ENCODE assay signal across 8 cellular contexts in the genomic region with DNA sequence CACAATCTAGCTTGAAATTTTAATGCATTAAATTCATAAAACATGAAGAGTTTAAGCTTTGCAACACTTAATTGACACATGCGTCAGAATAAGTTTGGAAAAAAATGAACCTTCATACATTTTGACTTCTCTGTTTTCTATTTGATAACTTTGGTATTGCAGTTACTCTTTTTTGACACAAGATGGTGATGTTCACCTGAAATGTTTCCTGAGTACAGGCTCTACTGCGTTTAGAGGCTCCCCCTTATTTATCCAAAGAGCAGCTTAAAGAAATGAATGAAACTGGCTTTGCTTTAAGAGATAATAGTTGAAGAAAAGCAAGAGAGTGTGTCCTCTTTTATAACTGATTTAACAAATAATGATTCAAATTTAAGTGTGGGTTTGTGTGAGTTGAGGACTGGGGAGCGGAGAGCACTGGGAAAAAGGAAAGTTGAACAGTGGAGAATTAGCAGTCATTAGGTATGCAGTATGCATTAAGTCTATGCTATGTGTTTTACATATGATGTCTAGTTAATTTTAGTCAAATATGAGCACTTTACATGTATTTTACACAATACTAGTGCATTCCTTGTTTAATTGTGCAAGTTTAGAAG.
DNase-seq lines count a peak whose midpoint lies in the region; ATAC-seq and TF ChIP-seq lines count a peak whose summit lies in the region.

No MANE protein-coding gene starts in this region.

- TF ChIP-seq CTCF in H9 (conservative IDR thresholded peaks at IDR 0.05) (peak; percentile 86), NB4 (IDR thresholded peaks at IDR 0.05; ENCODE audit: low read depth, low read length) (peak; percentile 43), MCF 10A (IDR thresholded peaks at IDR 0.05; ENCODE audit: unreplicated experiment) (peak; percentile 58), kidney epithelial cell (IDR thresholded peaks at IDR 0.05; ENCODE audit: insufficient read depth, low read length, poor library complexity, severe bottlenecking) (peak; percentile 52)

- no peak overlapping the region for H3K4me2 ChIP-seq in H9 (ENCODE audit: insufficient read depth, insufficient read length, low read length)

- WGBS in H9 (ENCODE audit: extremely low coverage, insufficient read length, low lambda C conversion rate): no CpG with 5 or more reads among the region's 3 CpGs
- 44 to 48% methylated on average over 3 of the region's 3 CpGs for WGBS in aorta, 2 donors

- no TSS peak for BruUV-seq in MCF 10A (replicated peaks; lab: Mats Ljungman, UMichigan)

- H3K27ac ChIP-seq in H9 (ENCODE audit: insufficient read length, low read depth, low read length) (no peak overlapping the region), aorta (ENCODE audit: low read depth in 1 of 2, low read length in 2 of 2) (no peak overlapping the region)

- H3K4me1 Mint-ChIP-seq in H9: peaks cover 10 to 12% of the 10 kb centered on the region in 2 experiments
- H3K4me1 Mint-ChIP-seq in MCF 10A (ENCODE audit: insufficient read depth, unreplicated experiment): peaks cover 5% of the 10 kb centered on the region

- H3K4me3 ChIP-seq in NB4 (ENCODE audit: low read depth, low read length) (no peak overlapping the region), kidney epithelial cell (ENCODE audit: low read depth, low read length) (no peak overlapping the region), aorta (ENCODE audit: low read length in 2 of 2) (no peak overlapping the region)

- no peaks in the 10 kb centered on the region; a peak in 1 of 5 replicates for H3K9me3 Mint-ChIP-seq in H9
- no peaks in the 10 kb centered on the region for H3K9me3 Mint-ChIP-seq in MCF 10A (ENCODE audit: unreplicated experiment)

- H3K79me2 ChIP-seq in H9 (ENCODE audit: insufficient read depth, low read length): no peaks in the 10 kb centered on the region

- H3K9me3 ChIP-seq in H9 (ENCODE audit: control insufficient read depth, low read depth, low read length) (no peaks in the 10 kb centered on the region), aorta (ENCODE audit: control insufficient read depth, low read length) (no peaks in the 10 kb centered on the region)

- H3K18ac ChIP-seq in H9 (ENCODE audit: insufficient read length, low read depth, low read length): no peak overlapping the region

- no peak overlapping the region for H3K14ac ChIP-seq in H9 (ENCODE audit: insufficient read depth, low read length)

- no peak overlapping the region for H4K5ac ChIP-seq in H9 (ENCODE audit: insufficient read length, low read depth, low read length)

- H3K27me3 Mint-ChIP-seq in H9 (ENCODE audit: low read depth): no peaks in the 10 kb centered on the region
- no peaks in the 10 kb centered on the region for H3K27me3 Mint-ChIP-seq in MCF 10A (ENCODE audit: insufficient read depth, unreplicated experiment)

- H3K4ac ChIP-seq in H9 (ENCODE audit: low read depth, low read length): no peak overlapping the region

- H2BK15ac ChIP-seq in H9 (ENCODE audit: low read depth, low read length): no peak overlapping the region

- TF ChIP-seq POLR2A in NB4 (IDR thresholded peaks at IDR 0.05; ENCODE audit: extremely low read depth, insufficient read length): no peak

- H2AK5ac ChIP-seq in H9 (ENCODE audit: insufficient read length, low read length): no peak overlapping the region

- H3K56ac ChIP-seq in H9 (ENCODE audit: insufficient read length, low read depth, low read length): no peak overlapping the region

- no peaks in the 10 kb centered on the region for H3K36me3 ChIP-seq in kidney epithelial cell (ENCODE audit: control insufficient read depth, insufficient read depth, low read length)
- no peaks in the 10 kb centered on the region for H3K36me3 ChIP-seq in aorta (ENCODE audit: control insufficient read depth in 1 of 2, insufficient read depth in 2 of 2, low read length in 1 of 2)

- H3K36me3 Mint-ChIP-seq in H9 (ENCODE audit: insufficient read depth in 1 of 3, low read depth in 3 of 3): peaks cover 0 to 4% (median 0%) of the 10 kb centered on the region in 3 experiments; a peak in 3 of 7 replicates
- H3K36me3 Mint-ChIP-seq in MCF 10A (ENCODE audit: insufficient read depth, unreplicated experiment): peaks cover 6% of the 10 kb centered on the region

- H3K9ac ChIP-seq in H9 (ENCODE audit: extremely low read depth, insufficient read length, low read length): no peak overlapping the region

- no peak overlapping the region for H3K27ac Mint-ChIP-seq in H9
- peak overlapping the region; percentile 29 for H3K27ac Mint-ChIP-seq in MCF 10A (ENCODE audit: low read depth, unreplicated experiment)

- POLR2A ChIA-PET in MCF 10A (lab: Yijun Ruan, JAX): interaction anchor here (0.6 to 1.5 kb wide), 5 partner anchors 129 to 1077 kb away, joined by 3 to 4 read pairs (median 3); no protein-coding TSS in a partner anchor

- H4K20me1 ChIP-seq in H9 (ENCODE audit: control insufficient read depth, insufficient read depth, insufficient read length): no peaks in the 10 kb centered on the region

- H3K23me2 ChIP-seq in H9 (ENCODE audit: insufficient read length, low read depth, low read length, poor library complexity, severe bottlenecking): no peaks in the 10 kb centered on the region

- no peaks in the 10 kb centered on the region for H3K4me1 ChIP-seq in H9 (ENCODE audit: insufficient read depth, low read length)
- H3K4me1 ChIP-seq in aorta (ENCODE audit: control insufficient read depth in 1 of 2, insufficient read depth in 2 of 2, low read length in 2 of 2): no peaks in the 10 kb centered on the region

- no peak overlapping the region for H2BK20ac ChIP-seq in H9 (ENCODE audit: low read depth, low read length, poor library complexity, severe bottlenecking)

- H3T11ph ChIP-seq in H9 (ENCODE audit: low read length): no peak overlapping the region

- H3K4me3 Mint-ChIP-seq in H9: no peak overlapping the region
- no peak overlapping the region for H3K4me3 Mint-ChIP-seq in MCF 10A (ENCODE audit: unreplicated experiment)

- no peak overlapping the region for H2AFZ ChIP-seq in H9 (ENCODE audit: low read length)

- no peak overlapping the region for H4K91ac ChIP-seq in H9 (ENCODE audit: insufficient read length, low read depth, low read length)

- H3K23ac ChIP-seq in H9 (ENCODE audit: insufficient read length, low read depth, low read length): no peak overlapping the region

- CTCF ChIA-PET in MCF 10A (lab: Yijun Ruan, JAX): interaction anchor here (0.6 to 3.0 kb wide), 28 partner anchors 8 to 1230 kb away, joined by 3 to 17 read pairs (median 3); no protein-coding TSS in a partner anchor

- H3K79me1 ChIP-seq in H9 (ENCODE audit: insufficient read depth, low read depth, low read length, poor library complexity, severe bottlenecking): no peaks in the 10 kb centered on the region

- DNase-seq in NOMO-1 treated with DMSO at 0.1 percent for 48 hours (lab: John Stamatoyannopoulos, UW; ENCODE audit: unreplicated experiment) (peak; percentile 61), NOMO-1 treated with dmso at 0.1 percent for 144 hours (lab: John Stamatoyannopoulos, UW; ENCODE audit: unreplicated experiment) (no peak), H9 (no peak), NB4 (ENCODE audit: low read depth) (peak; percentile 57), MCF 10A (ENCODE audit: unreplicated experiment) (peak; percentile 49), kidney epithelial cell (ENCODE audit: low read depth) (no peak), aorta (no peak), UCSD-AML1 (lab: John Stamatoyannopoulos, UW; ENCODE audit: unreplicated experiment) (no peak)

- peak; percentile 74 for ATAC-seq in aorta (ENCODE audit: low FRiP score)

- no peak overlapping the region for H4K8ac ChIP-seq in H9 (replicated peaks; ENCODE audit: insufficient read length, low read depth, low read length)

- H2BK120ac ChIP-seq in H9 (ENCODE audit: low read depth, low read length, poor library complexity, severe bottlenecking): no peak overlapping the region

- no peak overlapping the region for H2BK5ac ChIP-seq in H9 (ENCODE audit: insufficient read length, low read length)

- intact Hi-C loops in MCF 10A (cut with micrococcal nuclease) (loop anchor here (1.0 to 10.0 kb wide), 5 partner anchors 558 to 1222 kb away; no protein-coding TSS in a partner anchor), aorta (cut with DNase I) (loop anchor here (5.0 to 10.0 kb wide), 6 partner anchors 292 to 1164 kb away; a partner anchor contains a TSS)

- no peaks in the 10 kb centered on the region for H3K27me3 ChIP-seq in H9 (ENCODE audit: insufficient read depth, low read length)
- H3K27me3 ChIP-seq in kidney epithelial cell (ENCODE audit: control insufficient read depth, insufficient read depth, low read length): no peaks in the 10 kb centered on the region
- H3K27me3 ChIP-seq in aorta (ENCODE audit: control insufficient read depth in 1 of 2, insufficient read depth in 2 of 2, low read length in 1 of 2): no peaks in the 10 kb centered on the region

- no peak overlapping the region for H2BK12ac ChIP-seq in H9 (ENCODE audit: insufficient read length, low read depth, low read length)

Comparison
In these comparisons a context has a peak if more than half of its experiments do, and no peak if none do; other contexts are left out.
1. DNase-seq: peak in NOMO-1 treated with DMSO at 0.1 percent for 48 hours (single experiment), NB4 (single experiment) and MCF 10A (single experiment); none in NOMO-1 treated with dmso at 0.1 percent for 144 hours (single experiment), H9 (single experiment), kidney epithelial cell (single experiment), aorta (0 of 2) and UCSD-AML1 (single experiment).
2. Peak in every context shown above with its lines, with median percentiles within 50 percentile points of each other: CTCF ChIP-seq.